ENCODE assay signal across 1 cellular context in the genomic region with DNA sequence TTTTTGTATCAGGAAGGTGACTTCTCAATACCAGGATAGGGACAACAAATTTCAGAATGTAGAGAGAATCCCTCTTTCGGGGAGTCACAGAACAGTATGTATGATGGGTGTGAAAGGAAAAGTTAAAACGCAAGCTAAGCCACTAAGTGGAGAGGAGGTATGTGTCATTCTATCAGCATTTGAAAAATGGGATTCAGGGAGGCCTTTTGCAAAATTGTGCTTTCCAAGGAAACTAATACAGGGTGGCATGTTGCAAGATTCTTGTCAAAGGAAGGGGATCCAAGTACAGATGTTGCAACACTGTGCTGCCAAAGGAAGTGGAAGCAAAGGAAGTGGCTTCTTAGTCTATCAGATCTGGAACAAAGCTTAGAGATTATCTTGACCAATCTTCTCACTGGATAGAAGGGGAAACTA.
A peak's percentile ranks its signal among the peaks of the same experiment; 100 is the strongest.
TF ChIP-seq lines count a peak whose summit lies in the region.

No MANE protein-coding gene starts in this region.

TF ChIP-seq in K562, 482 proteins besides CTCF, POLR2A, EP300 and RAD21 (continued from another document):
- TF ChIP-seq ZNF77 (CRISPR knock-in tag; IDR thresholded peaks at IDR 0.05) (no peak), ETV6 (IDR thresholded peaks at IDR 0.05; ENCODE audit: borderline replicate concordance in 1 of 2, low read depth in 2 of 2, low read length in 1 of 2) (peak in 1 of 2 experiments; percentile 63; a peak in 1 of 4 replicates), ETV6 (CRISPR knock-in tag; IDR thresholded peaks at IDR 0.05; ENCODE audit: borderline replicate concordance) (no peak)
- TF ChIP-seq, protein P1, sequence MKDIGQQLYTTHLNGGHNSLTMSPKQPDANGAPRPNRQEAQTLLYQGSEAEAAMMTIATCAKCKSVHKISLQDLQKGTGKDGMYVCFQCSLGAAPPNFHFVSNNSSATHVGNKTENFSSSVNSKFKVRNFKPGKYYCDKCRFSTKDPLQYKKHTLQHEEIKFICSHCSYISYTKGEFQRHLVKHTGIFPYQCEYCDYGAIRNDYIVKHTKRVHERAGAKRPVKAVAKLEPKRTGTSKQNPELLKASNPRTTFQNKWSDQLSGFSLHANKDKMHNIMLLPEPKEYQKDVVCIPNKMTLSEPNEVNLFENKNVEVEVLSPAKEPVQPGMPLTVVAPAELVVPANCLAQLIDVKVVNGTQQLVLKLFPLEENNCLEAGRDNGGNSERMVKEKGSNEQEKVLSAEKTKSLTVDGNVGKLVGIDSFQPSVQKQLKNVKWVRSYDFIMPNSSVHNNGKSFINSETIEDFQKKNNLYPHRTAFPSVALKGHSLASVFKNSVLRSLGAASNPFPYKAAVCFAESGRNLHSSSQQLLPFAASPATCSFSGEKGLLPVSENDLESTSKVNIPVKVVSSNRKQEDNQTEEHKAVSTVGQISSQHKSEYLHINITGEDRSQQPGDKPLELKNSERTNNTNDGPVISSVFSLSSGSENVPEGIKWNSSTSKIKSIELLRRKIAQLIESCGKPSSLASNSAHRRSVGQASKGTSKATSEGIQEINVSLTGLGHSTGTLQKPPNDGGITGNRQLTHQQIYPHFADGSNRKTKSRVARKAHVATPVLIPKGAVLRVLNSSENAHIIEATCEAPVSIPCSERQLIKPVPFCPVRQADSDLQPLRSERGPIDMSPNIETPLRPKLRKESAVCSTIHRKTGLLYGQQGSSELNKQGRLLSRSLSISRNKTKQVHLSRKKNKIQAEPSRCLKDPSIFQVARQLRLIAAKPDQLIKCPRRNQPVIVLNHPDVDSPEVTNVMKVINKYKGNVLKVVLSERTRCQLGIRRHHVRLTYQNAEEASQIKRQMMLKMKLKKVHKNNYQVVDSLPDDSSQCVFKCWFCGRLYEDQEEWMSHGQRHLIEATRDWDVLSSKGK (CRISPR knock-in tag; IDR thresholded peaks at IDR 0.05) = no peak
- TF ChIP-seq, protein P2, sequence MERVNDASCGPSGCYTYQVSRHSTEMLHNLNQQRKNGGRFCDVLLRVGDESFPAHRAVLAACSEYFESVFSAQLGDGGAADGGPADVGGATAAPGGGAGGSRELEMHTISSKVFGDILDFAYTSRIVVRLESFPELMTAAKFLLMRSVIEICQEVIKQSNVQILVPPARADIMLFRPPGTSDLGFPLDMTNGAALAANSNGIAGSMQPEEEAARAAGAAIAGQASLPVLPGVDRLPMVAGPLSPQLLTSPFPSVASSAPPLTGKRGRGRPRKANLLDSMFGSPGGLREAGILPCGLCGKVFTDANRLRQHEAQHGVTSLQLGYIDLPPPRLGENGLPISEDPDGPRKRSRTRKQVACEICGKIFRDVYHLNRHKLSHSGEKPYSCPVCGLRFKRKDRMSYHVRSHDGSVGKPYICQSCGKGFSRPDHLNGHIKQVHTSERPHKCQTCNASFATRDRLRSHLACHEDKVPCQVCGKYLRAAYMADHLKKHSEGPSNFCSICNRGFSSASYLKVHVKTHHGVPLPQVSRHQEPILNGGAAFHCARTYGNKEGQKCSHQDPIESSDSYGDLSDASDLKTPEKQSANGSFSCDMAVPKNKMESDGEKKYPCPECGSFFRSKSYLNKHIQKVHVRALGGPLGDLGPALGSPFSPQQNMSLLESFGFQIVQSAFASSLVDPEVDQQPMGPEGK (CRISPR knock-in tag; IDR thresholded peaks at IDR 0.05; ENCODE audit: borderline replicate concordance) = 0 out of 2 replicates have a peak, but pooled peaks have one; percentile 38
